14 cellular contexts compared by ENCODE assay signal in the genomic region with DNA sequence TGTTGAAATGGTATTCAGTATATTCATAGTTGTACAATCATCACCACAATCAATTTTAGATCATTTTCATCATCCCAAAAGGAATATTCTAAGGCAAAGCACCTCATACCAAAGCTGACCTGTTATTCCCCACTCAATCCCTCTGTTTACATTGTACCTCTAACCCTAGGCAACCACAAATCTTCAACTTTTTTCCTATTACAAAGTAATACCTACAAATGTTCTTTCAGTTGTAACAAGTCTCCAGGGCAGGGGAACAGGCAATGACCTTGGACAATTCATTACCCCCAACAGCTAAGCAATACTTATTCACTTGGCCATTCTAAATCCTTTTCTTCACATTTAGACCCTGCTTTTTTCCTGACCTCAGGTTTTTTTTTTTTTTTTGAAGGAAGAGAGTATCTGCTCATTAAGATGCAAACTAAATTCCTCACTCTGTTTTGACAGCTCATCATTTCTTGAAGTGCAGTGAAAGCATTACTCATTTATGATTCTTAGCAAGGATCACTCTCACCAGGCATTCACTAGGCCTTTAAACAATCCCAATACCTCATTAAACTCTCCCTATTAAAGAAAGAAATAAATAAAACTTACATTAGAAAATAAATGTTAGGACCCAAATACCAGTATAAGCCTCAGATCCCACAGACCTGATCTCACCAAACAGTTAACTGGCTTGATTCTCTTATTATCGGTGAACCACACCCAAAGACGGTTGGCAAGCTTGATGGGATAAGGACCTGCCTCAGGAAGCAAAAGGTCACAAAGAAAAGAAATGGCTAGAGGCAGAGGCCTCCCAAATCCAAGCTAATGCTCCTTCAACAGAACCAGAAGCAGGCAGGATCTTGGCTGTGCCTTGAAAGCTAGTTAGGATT. TPM values are rescaled to one million over a fixed set of nuclear protein-coding genes. Genes with fewer than 3 reads are reported as not detected.
A peak's percentile ranks its signal among the peaks of the same experiment; 100 is the strongest.
DNase-seq lines count a peak whose midpoint lies in the region; ATAC-seq and TF ChIP-seq lines count a peak whose summit lies in the region.
"Had no signal": no experiment of that assay in that cellular context is flagged by ENCODE, and none has a peak within 500 bp of the region (broad histone marks: within the 10 kb centered on the region; RNA-seq: fewer than 3 reads in every experiment).

No MANE protein-coding gene starts in this region.

- no peak overlapping the region for H3K4me3 ChIP-seq in PC-3 (ENCODE audit: low read length)
- H3K4me3 ChIP-seq in endodermal cell (ENCODE audit: low read length): no peak overlapping the region
- H3K4me3 ChIP-seq in spleen: no peak overlapping the region
- no peak overlapping the region for H3K4me3 ChIP-seq in SK-N-SH (ENCODE audit: low read depth in 2 of 2, low read length in 1 of 2)
- H3K4me3 ChIP-seq: upper lobe of left lung had no signal

- H3K36me3 ChIP-seq in PC-3 (ENCODE audit: low read depth, low read length): peaks cover 4% of the 10 kb centered on the region
- peaks cover 31% of the 10 kb centered on the region for H3K36me3 ChIP-seq in endodermal cell (ENCODE audit: control insufficient read depth, insufficient read depth, low read length)
- peaks cover 0 to 51% (median 17%) of the 10 kb centered on the region in 6 donors for H3K36me3 ChIP-seq in spleen
- H3K36me3 ChIP-seq in SK-N-SH (replicated peaks in 1 of 2; ENCODE audit: control insufficient read depth in 1 of 2, insufficient read depth in 2 of 2, low read length in 1 of 2): peaks cover 4 to 21% of the 10 kb centered on the region in 2 experiments

- H3K27ac ChIP-seq in PC-3 (ENCODE audit: low read length) (no peak overlapping the region), endodermal cell (ENCODE audit: low read depth, low read length) (no peak overlapping the region), spleen (no peak overlapping the region), SK-N-SH (ENCODE audit: low read depth in 2 of 2, low read length in 1 of 2) (no peak overlapping the region)
- H3K27ac ChIP-seq: epithelial cell of prostate, upper lobe of left lung had no signal

- no peaks in the 10 kb centered on the region for H3K27me3 Mint-ChIP-seq in activated CD4-positive, alpha-beta T cell treated with anti-CD3 and anti-CD28 coated beads, Interleukin-2, amount 10 ng/mL, durations not matched to agents 24 days and 14 days
- H3K27me3 Mint-ChIP-seq in endodermal cell (ENCODE audit: insufficient read depth): no peaks in the 10 kb centered on the region

- H3K79me2 ChIP-seq in PC-3 (ENCODE audit: low read length) (peaks cover 39% of the 10 kb centered on the region), SK-N-SH (ENCODE audit: insufficient read depth) (peaks cover 45% of the 10 kb centered on the region; the same call in 1 of the 2 replicates)

- H3K27me3 ChIP-seq in PC-3 (ENCODE audit: low read length) (no peaks in the 10 kb centered on the region), endodermal cell (ENCODE audit: control insufficient read depth, insufficient read depth, low read length, poor library complexity, severe bottlenecking) (no peaks in the 10 kb centered on the region), spleen (replicated peaks in 1 of 7) (no peaks in the 10 kb centered on the region), SK-N-SH (ENCODE audit: insufficient read depth) (no peaks in the 10 kb centered on the region)
- H3K27me3 ChIP-seq: upper lobe of left lung had no signal

- peak; percentile 46; the same call in 1 of the 2 replicates for ATAC-seq in PC-3

- H3K4me2 ChIP-seq in PC-3 (ENCODE audit: low read length) (no peak overlapping the region), SK-N-SH (no peak overlapping the region)

- POLR2A ChIA-PET in PC-3 (lab: Charles Lee; ENCODE audit: unreplicated experiment) (interaction anchor here (0.7 kb wide), 1 partner anchor 8 kb away, joined by 3 read pairs; no protein-coding TSS in a partner anchor), SK-N-SH (lab: Yijun Ruan, JAX) (no interaction called here)

- intact Hi-C loops in activated CD4-positive, alpha-beta T cell treated with anti-CD3 and anti-CD28 coated beads, Interleukin-2, amount 10 ng/mL, durations not matched to agents 24 days and 14 days (cut with micrococcal nuclease): loop anchor here (1.0 kb wide), 1 partner anchor 14 kb away; no protein-coding TSS in a partner anchor
- intact Hi-C loops in PC-3 (cut with micrococcal nuclease) (no loop called here), spleen (cut with DNase I; ENCODE audit: low total_unique reads) (no loop called here)

- H3K9me3 ChIP-seq in PC-3 (ENCODE audit: low read length) (no peaks in the 10 kb centered on the region), endodermal cell (ENCODE audit: control insufficient read depth, low read length) (no peaks in the 10 kb centered on the region), spleen (no peaks in the 10 kb centered on the region), SK-N-SH (no peaks in the 10 kb centered on the region)
- H3K9me3 ChIP-seq: upper lobe of left lung had no signal

- TF ChIP-seq POLR2A in spleen (IDR thresholded peaks at IDR 0.05): no peak

- TF ChIP-seq CTCF in PC-3 (conservative IDR thresholded peaks at IDR 0.05; ENCODE audit: low read depth, low read length) (no peak), endodermal cell (conservative IDR thresholded peaks at IDR 0.05) (no peak), spleen (IDR thresholded peaks at IDR 0.05 in 8 of 11, conservative IDR thresholded peaks at IDR 0.05 in 3 of 11) (no peak), SK-N-SH (IDR thresholded peaks at IDR 0.05) (no peak)

- no peaks in the 10 kb centered on the region for H3K4me1 ChIP-seq in PC-3 (ENCODE audit: insufficient read depth, low read length)
- peaks cover 7% of the 10 kb centered on the region for H3K4me1 ChIP-seq in endodermal cell (ENCODE audit: control insufficient read depth, insufficient read depth, low read length)
- peaks cover 0 to 66% (median 30%) of the 10 kb centered on the region in 6 donors for H3K4me1 ChIP-seq in spleen
- no peaks in the 10 kb centered on the region for H3K4me1 ChIP-seq in SK-N-SH (ENCODE audit: control insufficient read depth in 1 of 2, insufficient read depth in 2 of 2, low read depth in 1 of 2, low read length in 1 of 2)

- H3F3A ChIP-seq in PC-3 (ENCODE audit: low read length, unreplicated experiment): no peaks in the 10 kb centered on the region
- no peaks in the 10 kb centered on the region for H3F3A ChIP-seq in SK-N-SH (replicated peaks; ENCODE audit: insufficient read depth)

- peak overlapping the region; percentile 7 for H3K4me3 Mint-ChIP-seq in activated CD4-positive, alpha-beta T cell treated with anti-CD3 and anti-CD28 coated beads, Interleukin-2, amount 10 ng/mL, durations not matched to agents 24 days and 14 days
- no peak overlapping the region for H3K4me3 Mint-ChIP-seq in endodermal cell
- H3K4me3 Mint-ChIP-seq: mesothelial cell of epicardium; T-helper 2 cell treated with Interferon-gamma antibody and Interleukin-4, amounts not matched to agents 5 μg/mL and 100 μg/mL, for 36 hours had no signal

- CTCF ChIA-PET in PC-3 (lab: Charles Lee): interaction anchor here (0.6 kb wide), 1 partner anchor 430 kb away, joined by 4 read pairs; no protein-coding TSS in a partner anchor
- CTCF ChIA-PET in SK-N-SH (lab: Yijun Ruan, JAX): interaction anchor here (0.7 to 1.2 kb wide), 3 partner anchors 8 to 65 kb away, joined by 3 to 4 read pairs (median 3); no protein-coding TSS in a partner anchor

- peak overlapping the region; percentile 79 for H3K27ac Mint-ChIP-seq in activated CD4-positive, alpha-beta T cell treated with anti-CD3 and anti-CD28 coated beads, Interleukin-2, amount 10 ng/mL, durations not matched to agents 24 days and 14 days
- peak overlapping the region; percentile 5 for H3K27ac Mint-ChIP-seq in endodermal cell
- H3K27ac Mint-ChIP-seq: mesothelial cell of epicardium had no signal

- H3K9ac ChIP-seq in PC-3 (ENCODE audit: low read length) (no peak overlapping the region), endodermal cell (ENCODE audit: extremely low read depth, low read length, poor library complexity, severe bottlenecking) (no peak overlapping the region), SK-N-SH (no peak overlapping the region)

- TF ChIP-seq RAD21 in SK-N-SH (IDR thresholded peaks at IDR 0.05; ENCODE audit: low read length): no peak

- peaks cover 3% of the 10 kb centered on the region; the same call in 1 of the 2 replicates for H4K20me1 ChIP-seq in PC-3 (ENCODE audit: low read length)
- H4K20me1 ChIP-seq in SK-N-SH (ENCODE audit: insufficient read depth): 0 out of 2 replicates have a peak, but pooled peaks cover 6% of the 10 kb centered on the region

- H3K36me3 Mint-ChIP-seq in activated CD4-positive, alpha-beta T cell treated with anti-CD3 and anti-CD28 coated beads, Interleukin-2, amount 10 ng/mL, durations not matched to agents 24 days and 14 days (ENCODE audit: low read depth): peaks cover 31% of the 10 kb centered on the region
- H3K36me3 Mint-ChIP-seq in endodermal cell (ENCODE audit: low read depth): peaks cover 51% of the 10 kb centered on the region

- BruUV-seq in PC-3 (replicated peaks; lab: Mats Ljungman, UMichigan): no TSS peak

- whole genome bisulfite sequencing in endodermal cell (ENCODE audit: insufficient coverage in 1 of 2, insufficient read length in 1 of 2), 2 experiments: 80 to 95% methylated on average over 1 to 2 of the region's 2 CpGs
- 59 to 83% (median 80%) methylated on average over 2 of the region's 2 CpGs for WGBS in spleen, 5 donors
- 98% methylated on average over 2 of the region's 2 CpGs for WGBS in SK-N-SH (ENCODE audit: low lambda C conversion rate)

- H3K9me2 ChIP-seq in PC-3 (replicated peaks; ENCODE audit: low read length) (no peaks in the 10 kb centered on the region), SK-N-SH (no peaks in the 10 kb centered on the region)

- TF ChIP-seq EP300 in SK-N-SH (IDR thresholded peaks at IDR 0.05; ENCODE audit: borderline replicate concordance in 1 of 2, low read depth in 1 of 2, low read length in 1 of 2): no peak

- peaks cover 33% of the 10 kb centered on the region for H3K4me1 Mint-ChIP-seq in activated CD4-positive, alpha-beta T cell treated with anti-CD3 and anti-CD28 coated beads, Interleukin-2, amount 10 ng/mL, durations not matched to agents 24 days and 14 days
- H3K4me1 Mint-ChIP-seq in endodermal cell: peaks cover 38% of the 10 kb centered on the region
- H3K4me1 Mint-ChIP-seq: mesothelial cell of epicardium had no signal

- H2AFZ ChIP-seq in PC-3 (ENCODE audit: low read length): no peak overlapping the region
- no peak overlapping the region for H2AFZ ChIP-seq in SK-N-SH (ENCODE audit: low read depth)

- H3K9me3 Mint-ChIP-seq in activated CD4-positive, alpha-beta T cell treated with anti-CD3 and anti-CD28 coated beads, Interleukin-2, amount 10 ng/mL, durations not matched to agents 24 days and 14 days: no peaks in the 10 kb centered on the region
- H3K9me3 Mint-ChIP-seq in endodermal cell: no peaks in the 10 kb centered on the region
- H3K9me3 Mint-ChIP-seq: mesothelial cell of epicardium; T-helper 2 cell treated with Interferon-gamma antibody and Interleukin-4, amounts not matched to agents 5 μg/mL and 100 μg/mL, for 36 hours had no signal

- DNase-seq in activated CD4-positive, alpha-beta T cell treated with anti-CD3 and anti-CD28 coated beads, Interleukin-2, amount 10 ng/mL, durations not matched to agents 24 days and 14 days: no peak
- no peak for DNase-seq in activated CD4-positive, alpha-beta T cell treated with anti-CD3 and anti-CD28 coated beads for 48 hours
- DNase-seq in PC-3 (no peak), endodermal cell (no peak), renal cortical epithelial cell (ENCODE audit: low read depth) (peak; percentile 58), spleen (no peak), SK-N-SH (no peak), NCI-H1092 (lab: John Stamatoyannopoulos, UW) (no peak)
- DNase-seq: Kasumi-1, right cardiac atrium, upper lobe of left lung had no signal

RNA-seq across cellular contexts. Expression of gene MTMR12, which starts 15.3 kb away (rescaled TPM):
- 26.5 and 29.8 TPM in 2 replicates for total RNA-seq in activated CD4-positive, alpha-beta T cell treated with anti-CD3 and anti-CD28 coated beads, Interleukin-2, amount 10 ng/mL, durations not matched to agents 24 days and 14 days
- total RNA-seq in PC-3 (2014; rRNA removed) (14.5 and 16.0 TPM in 2 replicates), endodermal cell (10 to 100 TPM; 32.7 to 33.3 TPM), renal cortical epithelial cell (27.3 and 61.3 TPM in 2 replicates), spleen (10 to 100 TPM; 26.3 to 42.2 (median 30.7) TPM)
- 24.2 TPM for polyA plus RNA-seq in endodermal cell (2013, experiment 1 of 2)
- polyA plus RNA-seq in endodermal cell (2013, experiment 2 of 2): 22.1 TPM
- polyA plus RNA-seq in spleen (1 to 10 TPM; 6.8 to 8.4 (median 7.8) TPM), SK-N-SH (2012; rRNA removed) (10.9 and 13.2 TPM in 2 replicates)
- polyA plus RNA-seq in SK-N-SH (2012; cell fraction: cytosol; rRNA removed): 12.3 and 12.6 TPM in 2 replicates
- polyA plus RNA-seq in SK-N-SH (2012; cell fraction: nucleus; rRNA removed): 7.8 and 11.3 TPM in 2 replicates
